Comparison of ENCODE assay signal across 8 cellular contexts in genomic region chr9:135085830-135086546, GRCh38. TPM values are rescaled to one million over a fixed set of nuclear protein-coding genes. Genes with fewer than 3 reads are reported as not detected.
DNase-seq lines count a peak whose midpoint lies in the region; ATAC-seq and TF ChIP-seq lines count a peak whose summit lies in the region.

No MANE protein-coding gene starts in this region.

- peak; percentile 42 for ATAC-seq in stimulated activated effector memory CD8-positive, alpha-beta T cell treated with anti-CD3 and anti-CD28 coated beads, Interleukin-12 subunit alpha, Interleukin-12 subunit beta, amount 100 ng/mL, for 72 hours
- ATAC-seq in HG02885 (IDR thresholded peaks at IDR 0.05; ENCODE audit: poor library complexity, unreplicated experiment) (no peak), HG03196 (IDR thresholded peaks at IDR 0.05; ENCODE audit: unreplicated experiment) (no peak)

- H3K4me2 ChIP-seq in Karpas-422 (ENCODE audit: low read depth, low read length, poor library complexity, severe bottlenecking), result no peak overlapping the region
- H3K4me2 ChIP-seq in SU-DHL-6 (ENCODE audit: low read depth, low read length, poor library complexity, severe bottlenecking), result no peak overlapping the region

- H3K27ac ChIP-seq in Karpas-422 (ENCODE audit: low read length), result no peak overlapping the region
- no peak overlapping the region for H3K27ac ChIP-seq in SU-DHL-6 (ENCODE audit: low read depth, low read length)

- no peaks in the 10 kb centered on the region for H3K4me1 Mint-ChIP-seq in stimulated activated effector memory CD8-positive, alpha-beta T cell treated with anti-CD3 and anti-CD28 coated beads, Interleukin-12 subunit alpha, Interleukin-12 subunit beta, amount 100 ng/mL, for 72 hours

- H2AFZ ChIP-seq in Karpas-422 (ENCODE audit: low read length), result no peak overlapping the region
- H2AFZ ChIP-seq in SU-DHL-6 (ENCODE audit: low read depth, low read length, severe bottlenecking), result no peak overlapping the region

- H3K79me2 ChIP-seq in Karpas-422 (ENCODE audit: low read length), result no peaks in the 10 kb centered on the region
- H3K79me2 ChIP-seq in SU-DHL-6 (ENCODE audit: insufficient read depth, low read length), result no peaks in the 10 kb centered on the region

- no peak overlapping the region for H3K4me3 Mint-ChIP-seq in stimulated activated effector memory CD8-positive, alpha-beta T cell treated with anti-CD3 and anti-CD28 coated beads, Interleukin-12 subunit alpha, Interleukin-12 subunit beta, amount 100 ng/mL, for 72 hours

- H3K36me3 ChIP-seq in Karpas-422 (ENCODE audit: insufficient read depth, low read length), result no peaks in the 10 kb centered on the region
- H3K36me3 ChIP-seq in SU-DHL-6 (ENCODE audit: low read length), result no peaks in the 10 kb centered on the region
- H3K36me3 ChIP-seq in endocrine pancreas (ENCODE audit: control insufficient read depth, insufficient read depth, low read length), result no peaks in the 10 kb centered on the region

- H3K9ac ChIP-seq in Karpas-422 (ENCODE audit: low read length) (no peak overlapping the region), SU-DHL-6 (ENCODE audit: low read length) (no peak overlapping the region), endocrine pancreas (ENCODE audit: control insufficient read depth, insufficient read depth, low read length) (peak overlapping the region; percentile 35)

- H3K4me1 ChIP-seq in Karpas-422 (ENCODE audit: low read length) (peaks cover 4% of the 10 kb centered on the region), endocrine pancreas (ENCODE audit: control insufficient read depth, insufficient read depth, low read length) (no peaks in the 10 kb centered on the region)

- no peaks in the 10 kb centered on the region for H3F3A ChIP-seq in SU-DHL-6 (ENCODE audit: insufficient read depth)

- DNase-seq in ELF-1 (ENCODE audit: low read depth, low spot score) (peak; percentile 97), Karpas-422 (peak; percentile 85), medulla oblongata (ENCODE audit: extremely low spot score) (peak; percentile 85)
- peak; percentile 45 to 68 for DNase-seq in stimulated activated effector memory CD8-positive, alpha-beta T cell treated with anti-CD3 and anti-CD28 coated beads, Interleukin-12 subunit alpha, Interleukin-12 subunit beta, amount 100 ng/mL, for 72 hours (ENCODE audit: low spot score in 2 of 2)

- no peak overlapping the region for H3K27ac Mint-ChIP-seq in stimulated activated effector memory CD8-positive, alpha-beta T cell treated with anti-CD3 and anti-CD28 coated beads, Interleukin-12 subunit alpha, Interleukin-12 subunit beta, amount 100 ng/mL, for 72 hours

- TF ChIP-seq CTCF in SU-DHL-6 (IDR thresholded peaks at IDR 0.05; ENCODE audit: insufficient read depth, low read length, poor library complexity, severe bottlenecking), result peak; percentile 44

- no peaks in the 10 kb centered on the region for H4K20me1 ChIP-seq in Karpas-422 (ENCODE audit: insufficient read depth, low read depth, low read length)
- no peaks in the 10 kb centered on the region for H4K20me1 ChIP-seq in SU-DHL-6 (ENCODE audit: low read depth, low read length)

- H3K9me3 Mint-ChIP-seq in stimulated activated effector memory CD8-positive, alpha-beta T cell treated with anti-CD3 and anti-CD28 coated beads, Interleukin-12 subunit alpha, Interleukin-12 subunit beta, amount 100 ng/mL, for 72 hours, result no peaks in the 10 kb centered on the region

- no peaks in the 10 kb centered on the region for H3K9me2 ChIP-seq in Karpas-422 (replicated peaks; ENCODE audit: insufficient read depth, low read length)
- H3K9me2 ChIP-seq in SU-DHL-6 (replicated peaks; ENCODE audit: insufficient read depth, low read length), result no peaks in the 10 kb centered on the region

- no peaks in the 10 kb centered on the region for H3K27me3 ChIP-seq in Karpas-422 (ENCODE audit: low read length)
- H3K27me3 ChIP-seq in SU-DHL-6 (ENCODE audit: low read length), result no peaks in the 10 kb centered on the region
- no peaks in the 10 kb centered on the region for H3K27me3 ChIP-seq in endocrine pancreas (ENCODE audit: control insufficient read depth, insufficient read depth, low read length)

- H3K9me3 ChIP-seq in Karpas-422 (ENCODE audit: low read length), result no peaks in the 10 kb centered on the region
- no peaks in the 10 kb centered on the region for H3K9me3 ChIP-seq in SU-DHL-6 (ENCODE audit: insufficient read depth, low read length)
- no peaks in the 10 kb centered on the region for H3K9me3 ChIP-seq in endocrine pancreas (ENCODE audit: control insufficient read depth, low read length)

- no peaks in the 10 kb centered on the region for H3K36me3 Mint-ChIP-seq in stimulated activated effector memory CD8-positive, alpha-beta T cell treated with anti-CD3 and anti-CD28 coated beads, Interleukin-12 subunit alpha, Interleukin-12 subunit beta, amount 100 ng/mL, for 72 hours

- no peak overlapping the region for H3K4me3 ChIP-seq in Karpas-422 (ENCODE audit: low read length)
- H3K4me3 ChIP-seq in SU-DHL-6 (ENCODE audit: insufficient read depth, low read length, poor library complexity, severe bottlenecking), result no peak overlapping the region
- no peak overlapping the region for H3K4me3 ChIP-seq in endocrine pancreas (ENCODE audit: control insufficient read depth, insufficient read depth, low read length)

RNA-seq across cellular contexts. Expression of gene OLFM1, which starts 1.5 kb away (rescaled TPM):
- not detected in 2 replicates for total RNA-seq in Karpas-422 (2014; rRNA removed; shearing (Covaris generic); ENCODE audit: low replicate concordance)
